In the genomic region with DNA sequence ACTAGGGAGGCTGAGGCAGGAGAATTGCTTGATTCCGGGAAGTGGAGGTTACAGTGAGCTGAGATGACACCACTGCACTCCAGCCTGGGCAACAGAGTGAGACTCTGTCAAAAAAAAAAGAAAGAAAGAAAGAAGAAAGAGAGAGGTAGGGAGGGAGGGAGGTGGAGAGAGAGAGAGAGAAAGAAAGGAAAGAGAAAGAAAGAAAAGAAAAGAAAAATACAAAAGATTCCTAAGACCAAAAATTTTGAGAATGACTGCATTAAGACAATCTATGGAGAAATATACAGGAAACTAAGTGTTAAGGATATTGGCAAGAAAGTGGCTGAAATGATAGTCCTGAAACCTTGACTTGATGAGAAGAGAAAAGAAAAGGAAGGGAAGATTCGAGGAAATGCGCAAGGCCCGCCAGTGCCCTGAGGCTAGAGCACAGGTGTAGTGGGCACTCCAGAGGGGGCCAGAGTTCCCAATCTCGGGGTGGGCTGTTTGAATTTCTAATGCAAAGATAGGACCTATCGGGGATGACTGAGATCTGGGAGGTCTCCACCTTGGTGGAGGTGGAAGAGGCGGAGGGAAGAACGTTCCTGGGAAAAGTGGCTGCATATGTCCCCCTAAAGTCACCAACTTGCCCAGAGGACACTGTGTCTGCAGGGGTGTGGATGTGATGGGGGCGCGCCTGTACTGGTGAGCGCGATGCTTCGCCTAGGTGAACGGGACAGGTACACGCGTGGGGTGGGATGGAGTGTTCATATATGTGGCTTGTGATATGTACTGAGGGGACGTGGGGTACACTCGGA, we compare ENCODE assay signal across 12 cellular contexts. TPM values are rescaled to one million over a fixed set of nuclear protein-coding genes. Genes with fewer than 3 reads are reported as not detected.
DNase-seq lines count a peak whose midpoint lies in the region; ATAC-seq and TF ChIP-seq lines count a peak whose summit lies in the region.
"Had no signal": no experiment of that assay in that cellular context is flagged by ENCODE, and none has a peak within 500 bp of the region (broad histone marks: within the 10 kb centered on the region; RNA-seq: fewer than 3 reads in every experiment).

No MANE protein-coding gene starts in this region.

- H3K36me3 Mint-ChIP-seq in osteocyte (ENCODE audit: unreplicated experiment): no peaks in the 10 kb centered on the region
- H3K36me3 Mint-ChIP-seq in naive thymus-derived CD8-positive, alpha-beta T cell: peaks cover 0 to 6% (median 0%) of the 10 kb centered on the region in 3 donors

- H3K9me3 ChIP-seq in Panc1 (ENCODE audit: control insufficient read depth, insufficient read depth, low read depth, low read length) (no peaks in the 10 kb centered on the region), esophagus muscularis mucosa (no peaks in the 10 kb centered on the region)
- H3K9me3 ChIP-seq: BLaER1, tibial artery had no signal

- H3K4me1 ChIP-seq in Panc1 (ENCODE audit: control insufficient read depth, insufficient read depth, low read length) (peaks cover 9% of the 10 kb centered on the region), esophagus muscularis mucosa (peaks cover 5 to 16% (median 11%) of the 10 kb centered on the region in 4 donors)
- H3K4me1 ChIP-seq: BLaER1 had no signal

- H3K27me3 Mint-ChIP-seq in osteocyte (ENCODE audit: unreplicated experiment): peaks cover 31% of the 10 kb centered on the region
- H3K27me3 Mint-ChIP-seq in naive thymus-derived CD8-positive, alpha-beta T cell: peaks cover 20 to 37% (median 24%) of the 10 kb centered on the region in 5 donors

- DNase-seq in Panc1 (ENCODE audit: low read depth, low spot score) (no peak), esophagus muscularis mucosa (ENCODE audit: extremely low spot score) (no peak), osteocyte (ENCODE audit: extremely low spot score, unreplicated experiment) (no peak), GOT3 (lab: John Stamatoyannopoulos, UW) (no peak), ureter (ENCODE audit: low spot score) (no peak)
- no peak for DNase-seq in stimulated activated CD4-positive, alpha-beta T cell treated with anti-CD3 and anti-CD28 coated beads, Interleukin-12 subunit alpha, Interleukin-12 subunit beta, amount 100 ng/mL, for 4 hours
- DNase-seq in naive thymus-derived CD8-positive, alpha-beta T cell: no peak
- DNase-seq: activated T-cell treated with anti-CD3 and anti-CD28 coated beads, Interleukin-2, amount 50 U/mL, for 4 hours; right cardiac atrium; tibial artery had no signal

- no peaks in the 10 kb centered on the region for H3K36me3 ChIP-seq in Panc1 (ENCODE audit: control insufficient read depth, insufficient read depth, low read length)
- no peaks in the 10 kb centered on the region for H3K36me3 ChIP-seq in esophagus muscularis mucosa
- H3K36me3 ChIP-seq: BLaER1, tibial artery had no signal

- WGBS in esophagus muscularis mucosa: 25% methylated on average over 15 of the region's 18 CpGs

- 0 out of 2 replicates have a peak overlapping the region, but pooled peaks have one; percentile 18 for H3K27ac ChIP-seq in Panc1 (ENCODE audit: low read length)
- H3K27ac ChIP-seq in esophagus muscularis mucosa (replicated peaks in 1 of 4): no peak overlapping the region
- H3K27ac ChIP-seq: BLaER1, tibial artery had no signal

- no TSS peak for BruUV-seq in Panc1 (replicated peaks; lab: Mats Ljungman, UMichigan)

- in situ Hi-C loops in Panc1 (cut with HindIII; ENCODE audit: low pct_unique_long_range_greater_than_20kb, low sequenced_read_pairs): no loop called here

- peaks cover 6% of the 10 kb centered on the region for H3K4me1 Mint-ChIP-seq in osteocyte (ENCODE audit: unreplicated experiment)
- peaks cover 2 to 9% (median 5%) of the 10 kb centered on the region in 4 donors for H3K4me1 Mint-ChIP-seq in naive thymus-derived CD8-positive, alpha-beta T cell

- H3K4me3 ChIP-seq in GM08714 (ENCODE audit: low read length) (peak overlapping the region; percentile 13; the same call in 1 of the 2 replicates), Panc1 (ENCODE audit: low read depth in 2 of 2, low read length in 2 of 2) (peak overlapping the region; percentile 48 to 58), esophagus muscularis mucosa (peak overlapping the region; percentile 32 to 49 (median 42))
- H3K4me3 ChIP-seq: BLaER1 had no signal

- TF ChIP-seq CTCF in Panc1 (IDR thresholded peaks at IDR 0.05): no peak
- TF ChIP-seq CTCF in esophagus muscularis mucosa (IDR thresholded peaks at IDR 0.05): no peak
- TF ChIP-seq CTCF in osteocyte (IDR thresholded peaks at IDR 0.05): no peak

- no peak overlapping the region for H3K27ac Mint-ChIP-seq in osteocyte (ENCODE audit: unreplicated experiment)
- H3K27ac Mint-ChIP-seq in naive thymus-derived CD8-positive, alpha-beta T cell: no peak overlapping the region

- 0 out of 2 replicates have a peak, but pooled peaks have one; percentile 4 for ATAC-seq in Panc1
- ATAC-seq in naive thymus-derived CD8-positive, alpha-beta T cell: no peak
- ATAC-seq: activated T-cell treated with anti-CD3 and anti-CD28 coated beads, Interleukin-2, amount 50 U/mL, for 4 hours had no signal

- POLR2A ChIA-PET in Panc1 (lab: Charles Lee): no interaction called here
- POLR2A ChIA-PET in naive thymus-derived CD8-positive, alpha-beta T cell (lab: Charles Lee): no interaction called here

- H3K4me3 Mint-ChIP-seq in osteocyte (ENCODE audit: unreplicated experiment): peak overlapping the region; percentile 47
- no peak overlapping the region for H3K4me3 Mint-ChIP-seq in naive thymus-derived CD8-positive, alpha-beta T cell
- H3K4me3 Mint-ChIP-seq: activated T-cell treated with anti-CD3 and anti-CD28 coated beads, Interleukin-2, amount 50 U/mL, for 4 hours had no signal

- TF ChIP-seq POLR2A in esophagus muscularis mucosa (IDR thresholded peaks at IDR 0.05; ENCODE audit: low read depth): no peak

- TF ChIP-seq EP300 in esophagus muscularis mucosa (IDR thresholded peaks at IDR 0.05): no peak

- CTCF ChIA-PET in Panc1 (lab: Charles Lee): no interaction called here

- no peaks in the 10 kb centered on the region for H3K9me3 Mint-ChIP-seq in osteocyte (ENCODE audit: unreplicated experiment)
- peaks cover 0 to 6% (median 0%) of the 10 kb centered on the region in 9 donors for H3K9me3 Mint-ChIP-seq in naive thymus-derived CD8-positive, alpha-beta T cell
- H3K9me3 Mint-ChIP-seq: activated T-cell treated with anti-CD3 and anti-CD28 coated beads, Interleukin-2, amount 50 U/mL, for 4 hours had no signal

- intact Hi-C loops in Panc1 (cut with micrococcal nuclease; ENCODE audit: unreplicated experiment) (no loop called here), esophagus muscularis mucosa (cut with DNase I) (no loop called here)

- H3K27me3 ChIP-seq in Panc1 (ENCODE audit: control insufficient read depth, insufficient read depth, low read length): peaks cover 4% of the 10 kb centered on the region; the same call in 1 of the 2 replicates
- peaks cover 0 to 70% (median 15%) of the 10 kb centered on the region in 4 donors for H3K27me3 ChIP-seq in esophagus muscularis mucosa

RNA-seq across cellular contexts. Expression of a gene that starts 0.7 kb away (rescaled TPM):
- 10.7 TPM for total RNA-seq in Panc1 (2021; ENCODE audit: unreplicated experiment)
- 18.4 TPM for polyA plus RNA-seq in Panc1 (2012; ENCODE audit: insufficient read length)
- total RNA-seq in esophagus muscularis mucosa: 1 to 10 TPM; 1.2 to 4.2 (median 4.0) TPM
- not detected in 2 replicates for total RNA-seq in osteocyte
- 55.8 TPM for total RNA-seq in ureter
- not detected for total RNA-seq in naive thymus-derived CD8-positive, alpha-beta T cell
- not detected for polyA plus RNA-seq in naive thymus-derived CD8-positive, alpha-beta T cell
- total RNA-seq: activated T-cell treated with anti-CD3 and anti-CD28 coated beads, Interleukin-2, amount 50 U/mL, for 4 hours had no signal
